Comparison of ENCODE assay signal across 8 cellular contexts in the genomic region with DNA sequence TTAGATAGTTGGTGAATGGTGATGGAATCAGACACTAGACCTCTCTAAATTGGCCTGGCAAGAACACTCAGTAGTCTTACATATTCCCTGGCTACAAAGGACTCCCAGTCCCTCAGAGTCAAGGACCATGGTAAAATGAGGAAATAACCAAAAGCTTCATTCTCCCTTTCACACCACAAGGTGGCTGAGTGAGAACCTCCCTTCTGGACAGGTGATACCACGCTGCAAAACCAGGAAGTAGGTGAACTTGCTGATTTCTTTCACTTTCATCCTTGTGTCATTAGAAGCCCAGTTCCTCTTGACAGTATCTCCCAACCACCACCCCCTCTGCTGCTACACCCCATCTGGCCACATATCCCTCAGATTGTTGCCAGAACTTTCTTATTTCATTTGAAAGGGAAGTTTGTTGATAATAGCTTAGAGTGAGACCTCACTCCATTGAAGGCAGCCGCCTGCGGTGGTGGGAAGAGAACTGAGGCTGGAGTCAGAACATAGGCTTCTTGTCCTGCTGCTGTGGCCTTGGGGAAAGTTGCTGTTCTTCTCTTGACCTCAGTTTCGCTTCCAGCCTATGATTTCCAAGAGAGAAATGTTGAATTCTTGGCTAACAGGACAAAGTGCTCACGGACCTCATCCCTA.
DNase-seq lines count a peak whose midpoint lies in the region; ATAC-seq and TF ChIP-seq lines count a peak whose summit lies in the region.

No MANE protein-coding gene starts in this region.

- H2AFZ ChIP-seq in OCI-LY1 (ENCODE audit: low read length), result peak overlapping the region; percentile 61; the same call in 1 of the 2 replicates

- no peak overlapping the region for H2BK15ac ChIP-seq in mesendoderm (replicated peaks; ENCODE audit: low read depth)

- no peak overlapping the region for H3K27ac ChIP-seq in OCI-LY1 (ENCODE audit: low read depth, low read length, poor library complexity, severe bottlenecking)
- H3K27ac ChIP-seq in mesendoderm (ENCODE audit: low read depth, low read length), result no peak overlapping the region

- H3K36me3 Mint-ChIP-seq in CD14-positive monocyte, result no peaks in the 10 kb centered on the region
- no peaks in the 10 kb centered on the region for H3K36me3 Mint-ChIP-seq in endothelial cell (ENCODE audit: low read depth, unreplicated experiment)

- H3K4me3 ChIP-seq in OCI-LY1 (ENCODE audit: low read depth, low read length, poor library complexity, severe bottlenecking), result no peak overlapping the region
- H3K4me3 ChIP-seq in mesendoderm (ENCODE audit: low read length), result no peak overlapping the region

- H3K27me3 Mint-ChIP-seq in CD14-positive monocyte (ENCODE audit: low read depth in 3 of 3), result peaks cover 4 to 11% (median 10%) of the 10 kb centered on the region in 3 donors
- peaks cover 5% of the 10 kb centered on the region for H3K27me3 Mint-ChIP-seq in endothelial cell (ENCODE audit: unreplicated experiment)

- peak overlapping the region in 6 of 7 donors; percentile 13 to 83 (median 52) for H3K27ac Mint-ChIP-seq in CD14-positive monocyte
- no peak overlapping the region for H3K27ac Mint-ChIP-seq in endothelial cell (ENCODE audit: unreplicated experiment)

- H4K8ac ChIP-seq in mesendoderm (ENCODE audit: low read depth, low read length), result no peak overlapping the region

- H3K27me3 ChIP-seq in OCI-LY1 (ENCODE audit: insufficient read depth, low read length), result no peaks in the 10 kb centered on the region
- no peaks in the 10 kb centered on the region for H3K27me3 ChIP-seq in mesendoderm (ENCODE audit: insufficient read depth, low read length, poor library complexity)

- intact Hi-C loops in CD14-positive monocyte (cut with micrococcal nuclease), result no loop called here

- no peaks in the 10 kb centered on the region for H3K9me3 ChIP-seq in OCI-LY1 (ENCODE audit: low read length)

- no peak overlapping the region for H2BK120ac ChIP-seq in mesendoderm (ENCODE audit: low read depth, low read length)

- DNase-seq in CD14-positive monocyte (ENCODE audit: low spot score) (no peak), mesendoderm (peak; percentile 69), endothelial cell (ENCODE audit: low spot score) (no peak)
- no peak for DNase-seq in stimulated activated CD4-positive, alpha-beta T cell treated with anti-CD3 and anti-CD28 coated beads, Interleukin-4, amount 100 ng/mL, for 4 hours
- no peak for DNase-seq in stimulated activated CD4-positive, alpha-beta T cell treated with anti-CD3 and anti-CD28 coated beads, Interleukin-4, amount 100 ng/mL, for 1 hour

- no peaks in the 10 kb centered on the region for H3F3A ChIP-seq in OCI-LY1 (ENCODE audit: insufficient read depth, low read length)

- H3K56ac ChIP-seq in mesendoderm (ENCODE audit: low read length), result no peak overlapping the region

- H3K9me2 ChIP-seq in OCI-LY1 (ENCODE audit: low read depth, low read length), result no peaks in the 10 kb centered on the region

- H3K4me1 ChIP-seq in OCI-LY1 (ENCODE audit: insufficient read depth, low read length, severe bottlenecking) (peaks cover 6% of the 10 kb centered on the region), mesendoderm (ENCODE audit: control insufficient read depth, low read depth, low read length) (peaks cover 3% of the 10 kb centered on the region)

- ATAC-seq in GM18867 (IDR thresholded peaks at IDR 0.05; ENCODE audit: unreplicated experiment) (peak; percentile 86), HG02970 (IDR thresholded peaks at IDR 0.05; ENCODE audit: low FRiP score, unreplicated experiment) (peak; percentile 71)

- H3K18ac ChIP-seq in mesendoderm (ENCODE audit: low read length), result no peak overlapping the region

- no peaks in the 10 kb centered on the region for H3K36me3 ChIP-seq in OCI-LY1 (ENCODE audit: insufficient read depth, low read length)
- no peaks in the 10 kb centered on the region for H3K36me3 ChIP-seq in mesendoderm (ENCODE audit: control insufficient read depth, insufficient read depth, low read length)

- H3K79me1 ChIP-seq in mesendoderm (ENCODE audit: low read length), result no peaks in the 10 kb centered on the region

- no peaks in the 10 kb centered on the region for H4K20me1 ChIP-seq in OCI-LY1 (ENCODE audit: insufficient read depth, low read length)

- no peak overlapping the region for H4K5ac ChIP-seq in mesendoderm (ENCODE audit: low read length)

- no peaks in the 10 kb centered on the region for H3K79me2 ChIP-seq in OCI-LY1 (ENCODE audit: insufficient read depth, low read length)
- no peaks in the 10 kb centered on the region for H3K79me2 ChIP-seq in mesendoderm (ENCODE audit: control insufficient read depth, insufficient read depth, low read length)

- no peak overlapping the region for H3K4ac ChIP-seq in mesendoderm (ENCODE audit: low read depth, low read length)

- H3K4me3 Mint-ChIP-seq in CD14-positive monocyte (peak overlapping the region; percentile 14 to 43), endothelial cell (ENCODE audit: unreplicated experiment) (no peak overlapping the region)

- no peak overlapping the region for H2AK5ac ChIP-seq in mesendoderm (ENCODE audit: low read length)

- no peak overlapping the region for H2BK5ac ChIP-seq in mesendoderm (ENCODE audit: low read length)

- H3K9ac ChIP-seq in OCI-LY1 (ENCODE audit: low read length) (no peak overlapping the region), mesendoderm (ENCODE audit: low read length) (no peak overlapping the region)

- H3K4me2 ChIP-seq in OCI-LY1 (ENCODE audit: low read length) (peak overlapping the region; percentile 55), mesendoderm (ENCODE audit: low read length) (no peak overlapping the region)

- peak; percentile 35 for TF ChIP-seq CTCF in CD14-positive monocyte (IDR thresholded peaks at IDR 0.05)
- TF ChIP-seq CTCF in OCI-LY1 (IDR thresholded peaks at IDR 0.05; ENCODE audit: low read length), result peak; percentile 37; the same call in 1 of the 2 replicates
- TF ChIP-seq CTCF in endothelial cell (IDR thresholded peaks at IDR 0.05; ENCODE audit: unreplicated experiment), result no peak

- H3K23ac ChIP-seq in mesendoderm (ENCODE audit: low read length), result no peak overlapping the region

- H3K9me3 Mint-ChIP-seq in CD14-positive monocyte, result peaks cover 0 to 9% (median 2%) of the 10 kb centered on the region in 7 donors
- H3K9me3 Mint-ChIP-seq in endothelial cell (ENCODE audit: unreplicated experiment), result no peaks in the 10 kb centered on the region

- peaks cover 64% of the 10 kb centered on the region for H3K4me1 Mint-ChIP-seq in CD14-positive monocyte
- H3K4me1 Mint-ChIP-seq in endothelial cell (ENCODE audit: unreplicated experiment), result peaks cover 12% of the 10 kb centered on the region

- no CpG with 5 or more reads among the region's 5 CpGs for WGBS in mesendoderm (ENCODE audit: extremely low coverage, insufficient coverage, low lambda C conversion rate)
